ENCODE assay signal across 1 cellular context in the genomic region with DNA sequence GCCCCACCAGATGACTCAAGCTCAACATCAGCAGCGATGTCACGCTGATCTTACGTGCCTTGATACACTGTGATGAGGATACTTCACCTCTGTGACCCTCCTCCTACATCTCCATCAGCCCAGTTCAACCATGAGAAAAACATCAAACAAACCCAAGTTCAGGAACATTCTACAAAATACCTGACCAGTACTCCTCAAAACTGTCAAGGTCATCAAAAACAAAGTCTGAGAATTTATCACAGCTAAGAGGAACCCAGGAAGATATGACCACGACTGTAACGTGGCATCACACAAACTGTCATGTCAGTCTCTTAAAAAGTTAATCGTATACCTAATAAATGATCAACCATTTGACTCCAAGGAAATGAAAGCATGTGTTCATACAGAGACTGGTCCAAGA.
TF ChIP-seq lines count a peak whose summit lies in the region.

No MANE protein-coding gene starts in this region.

TF ChIP-seq in HepG2, 621 proteins besides CTCF, POLR2A, EP300 and RAD21 (continued from another document):
- TF ChIP-seq, protein P1, sequence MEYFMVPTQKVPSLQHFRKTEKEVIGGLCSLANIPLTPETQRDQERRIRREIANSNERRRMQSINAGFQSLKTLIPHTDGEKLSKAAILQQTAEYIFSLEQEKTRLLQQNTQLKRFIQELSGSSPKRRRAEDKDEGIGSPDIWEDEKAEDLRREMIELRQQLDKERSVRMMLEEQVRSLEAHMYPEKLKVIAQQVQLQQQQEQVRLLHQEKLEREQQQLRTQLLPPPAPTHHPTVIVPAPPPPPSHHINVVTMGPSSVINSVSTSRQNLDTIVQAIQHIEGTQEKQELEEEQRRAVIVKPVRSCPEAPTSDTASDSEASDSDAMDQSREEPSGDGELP (IDR thresholded peaks at IDR 0.05; ENCODE audit: borderline replicate concordance, low read depth), result no peak
- no peak for TF ChIP-seq RORA (CRISPR knock-in tag; IDR thresholded peaks at IDR 0.05)
- TF ChIP-seq, protein P2, sequence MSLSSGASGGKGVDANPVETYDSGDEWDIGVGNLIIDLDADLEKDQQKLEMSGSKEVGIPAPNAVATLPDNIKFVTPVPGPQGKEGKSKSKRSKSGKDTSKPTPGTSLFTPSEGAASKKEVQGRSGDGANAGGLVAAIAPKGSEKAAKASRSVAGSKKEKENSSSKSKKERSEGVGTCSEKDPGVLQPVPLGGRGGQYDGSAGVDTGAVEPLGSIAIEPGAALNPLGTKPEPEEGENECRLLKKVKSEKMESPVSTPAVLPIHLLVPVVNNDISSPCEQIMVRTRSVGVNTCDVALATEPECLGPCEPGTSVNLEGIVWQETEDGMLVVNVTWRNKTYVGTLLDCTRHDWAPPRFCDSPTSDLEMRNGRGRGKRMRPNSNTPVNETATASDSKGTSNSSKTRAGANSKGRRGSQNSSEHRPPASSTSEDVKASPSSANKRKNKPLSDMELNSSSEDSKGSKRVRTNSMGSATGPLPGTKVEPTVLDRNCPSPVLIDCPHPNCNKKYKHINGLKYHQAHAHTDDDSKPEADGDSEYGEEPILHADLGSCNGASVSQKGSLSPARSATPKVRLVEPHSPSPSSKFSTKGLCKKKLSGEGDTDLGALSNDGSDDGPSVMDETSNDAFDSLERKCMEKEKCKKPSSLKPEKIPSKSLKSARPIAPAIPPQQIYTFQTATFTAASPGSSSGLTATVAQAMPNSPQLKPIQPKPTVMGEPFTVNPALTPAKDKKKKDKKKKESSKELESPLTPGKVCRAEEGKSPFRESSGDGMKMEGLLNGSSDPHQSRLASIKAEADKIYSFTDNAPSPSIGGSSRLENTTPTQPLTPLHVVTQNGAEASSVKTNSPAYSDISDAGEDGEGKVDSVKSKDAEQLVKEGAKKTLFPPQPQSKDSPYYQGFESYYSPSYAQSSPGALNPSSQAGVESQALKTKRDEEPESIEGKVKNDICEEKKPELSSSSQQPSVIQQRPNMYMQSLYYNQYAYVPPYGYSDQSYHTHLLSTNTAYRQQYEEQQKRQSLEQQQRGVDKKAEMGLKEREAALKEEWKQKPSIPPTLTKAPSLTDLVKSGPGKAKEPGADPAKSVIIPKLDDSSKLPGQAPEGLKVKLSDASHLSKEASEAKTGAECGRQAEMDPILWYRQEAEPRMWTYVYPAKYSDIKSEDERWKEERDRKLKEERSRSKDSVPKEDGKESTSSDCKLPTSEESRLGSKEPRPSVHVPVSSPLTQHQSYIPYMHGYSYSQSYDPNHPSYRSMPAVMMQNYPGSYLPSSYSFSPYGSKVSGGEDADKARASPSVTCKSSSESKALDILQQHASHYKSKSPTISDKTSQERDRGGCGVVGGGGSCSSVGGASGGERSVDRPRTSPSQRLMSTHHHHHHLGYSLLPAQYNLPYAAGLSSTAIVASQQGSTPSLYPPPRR (CRISPR knock-in tag; IDR thresholded peaks at IDR 0.05; ENCODE audit: borderline replicate concordance), result no peak
- peak; percentile 78 for TF ChIP-seq MAFF (IDR thresholded peaks at IDR 0.05; ENCODE audit: low read depth, low read length)
- TF ChIP-seq FOXM1 (CRISPR knock-in tag; IDR thresholded peaks at IDR 0.05), result no peak
- peak; percentile 79 to 83 for TF ChIP-seq MAFK (conservative IDR thresholded peaks at IDR 0.05 in 1 of 2, IDR thresholded peaks at IDR 0.05 in 1 of 2; ENCODE audit: low read length in 2 of 2)
- TF ChIP-seq, protein P3, sequence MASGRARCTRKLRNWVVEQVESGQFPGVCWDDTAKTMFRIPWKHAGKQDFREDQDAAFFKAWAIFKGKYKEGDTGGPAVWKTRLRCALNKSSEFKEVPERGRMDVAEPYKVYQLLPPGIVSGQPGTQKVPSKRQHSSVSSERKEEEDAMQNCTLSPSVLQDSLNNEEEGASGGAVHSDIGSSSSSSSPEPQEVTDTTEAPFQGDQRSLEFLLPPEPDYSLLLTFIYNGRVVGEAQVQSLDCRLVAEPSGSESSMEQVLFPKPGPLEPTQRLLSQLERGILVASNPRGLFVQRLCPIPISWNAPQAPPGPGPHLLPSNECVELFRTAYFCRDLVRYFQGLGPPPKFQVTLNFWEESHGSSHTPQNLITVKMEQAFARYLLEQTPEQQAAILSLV (CRISPR knock-in tag; IDR thresholded peaks at IDR 0.05; ENCODE audit: borderline replicate concordance), result no peak
TF ChIP-seq in HepG2: peak in this region for 2.
